In the genomic region with DNA sequence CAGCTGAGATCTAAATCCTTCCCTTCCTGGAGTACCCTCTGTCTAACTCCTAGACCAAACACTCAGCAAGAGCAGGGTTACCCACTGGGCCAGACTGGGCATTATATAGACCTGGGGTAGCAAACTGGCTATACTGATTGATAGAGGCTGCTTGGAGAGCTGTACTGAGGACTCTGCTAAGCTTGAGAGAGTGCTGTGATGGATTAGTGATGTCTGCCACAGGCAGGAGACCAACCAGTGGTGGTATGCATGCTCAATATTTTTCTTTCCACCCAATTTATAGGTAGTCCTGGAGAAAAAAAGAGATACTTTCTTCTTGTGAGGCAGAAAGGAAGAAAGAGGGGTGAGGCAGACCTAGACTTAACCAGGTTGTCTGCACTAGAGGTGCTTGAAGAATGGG, we compare ENCODE assay signal across 22 cellular contexts. TPM values are rescaled to one million over a fixed set of nuclear protein-coding genes. Genes with fewer than 3 reads are reported as not detected.
DNase-seq lines count a peak whose midpoint lies in the region; ATAC-seq and FAIRE-seq lines count a peak whose summit lies in the region.
"Had no signal": no experiment of that assay in that cellular context is flagged by ENCODE, and none has a peak within 500 bp of the region (broad histone marks: within the 10 kb centered on the region; RNA-seq: fewer than 3 reads in every experiment).

No MANE protein-coding gene starts in this region.

- intact Hi-C loops in activated CD4-positive, alpha-beta T cell treated with anti-CD3 and anti-CD28 coated beads, Interleukin-2, amount 10 ng/mL, durations not matched to agents 24 days and 14 days (cut with micrococcal nuclease), result loop anchor here (5.0 kb wide), 1 partner anchor 188 kb away; no protein-coding TSS in a partner anchor

- no peaks in the 10 kb centered on the region for H3K27me3 ChIP-seq in small intestine (ENCODE audit: control insufficient read depth in 2 of 2, insufficient read depth in 2 of 2, low read length in 2 of 2)
- H3K27me3 ChIP-seq: ascending aorta had no signal

- H3K4me1 ChIP-seq in small intestine (ENCODE audit: control insufficient read depth in 2 of 2, insufficient read depth in 1 of 2, low read depth in 1 of 2, low read length in 1 of 2), result no peaks in the 10 kb centered on the region
- H3K4me1 ChIP-seq: ascending aorta had no signal

- H3K27ac Mint-ChIP-seq in activated CD4-positive, alpha-beta T cell treated with anti-CD3 and anti-CD28 coated beads, Interleukin-2, amount 10 ng/mL, durations not matched to agents 24 days and 14 days, result peak overlapping the region; percentile 39
- peak overlapping the region; percentile 86 for H3K27ac Mint-ChIP-seq in activated naive CD8-positive, alpha-beta T cell
- H3K27ac Mint-ChIP-seq: activated T-helper 2 cell treated with anti-CD3 and anti-CD28 coated beads, Interferon-gamma antibody, Interleukin-2, Interleukin-4, amounts not matched to agents 10 μg/mL and 5 μg/mL and 100 μg/mL, durations not matched to agents 14 hours and 24 hours and 36 hours had no signal

- peak overlapping the region; percentile 22; the same call in 1 of the 2 replicates for H3K4me3 ChIP-seq in Jurkat, Clone E6-1 (ENCODE audit: low read length)
- H3K4me3 ChIP-seq in small intestine (ENCODE audit: low read depth in 1 of 2, low read length in 2 of 2), result no peak overlapping the region
- H3K4me3 ChIP-seq: ascending aorta, heart right ventricle, lower lobe of right lung had no signal

- H3K4me3 Mint-ChIP-seq in activated CD4-positive, alpha-beta T cell treated with anti-CD3 and anti-CD28 coated beads, Interleukin-2, amount 10 ng/mL, durations not matched to agents 24 days and 14 days, result no peak overlapping the region
- peak overlapping the region; percentile 66 for H3K4me3 Mint-ChIP-seq in activated naive CD8-positive, alpha-beta T cell
- H3K4me3 Mint-ChIP-seq: nephron had no signal

- no peaks in the 10 kb centered on the region for H3K27me3 Mint-ChIP-seq in activated CD4-positive, alpha-beta T cell treated with anti-CD3 and anti-CD28 coated beads, Interleukin-2, amount 10 ng/mL, durations not matched to agents 24 days and 14 days
- H3K27me3 Mint-ChIP-seq in activated naive CD8-positive, alpha-beta T cell, result no peaks in the 10 kb centered on the region

- H3K9me3 ChIP-seq in small intestine (ENCODE audit: control insufficient read depth, low read depth), result no peaks in the 10 kb centered on the region
- H3K9me3 ChIP-seq: ascending aorta, heart right ventricle, lower lobe of right lung had no signal

- DNase-seq in activated CD4-positive, alpha-beta T cell treated with anti-CD3 and anti-CD28 coated beads, Interleukin-2, amount 10 ng/mL, durations not matched to agents 24 days and 14 days, result no peak
- DNase-seq in activated CD4-positive, alpha-beta T cell treated with anti-CD3 and anti-CD28 coated beads, Interleukin-2, amount 50 U/mL, for 4 hours, result no peak
- no peak for DNase-seq in Jurkat, Clone E6-1 (ENCODE audit: low read depth, low spot score)
- DNase-seq in small intestine (no peak), nucleus accumbens (lab: John Stamatoyannopoulos, UW) (no peak)
- DNase-seq: 8988T, C1 segment of cervical spinal cord, DMS53, heart right ventricle, lower lobe of right lung, MM.1S, NCI-H1694, NCI-H345, RPMI8226 had no signal

- peak overlapping the region; percentile 21 to 55 for H3K27ac ChIP-seq in small intestine (ENCODE audit: low read depth in 1 of 2, low read length in 1 of 2)
- H3K27ac ChIP-seq: ascending aorta, heart right ventricle, lower lobe of right lung had no signal

- no peaks in the 10 kb centered on the region for H3K36me3 ChIP-seq in small intestine (ENCODE audit: control insufficient read depth in 2 of 2, insufficient read depth in 2 of 2, low read length in 2 of 2)
- H3K36me3 ChIP-seq: ascending aorta, heart right ventricle, lower lobe of right lung had no signal

- ATAC-seq in GM19455 (IDR thresholded peaks at IDR 0.05; ENCODE audit: unreplicated experiment) (no peak), HG02642 (IDR thresholded peaks at IDR 0.05; ENCODE audit: poor library complexity, unreplicated experiment) (no peak)
- ATAC-seq: heart right ventricle, lower lobe of right lung had no signal

- peaks cover 26% of the 10 kb centered on the region for H3K4me1 Mint-ChIP-seq in activated CD4-positive, alpha-beta T cell treated with anti-CD3 and anti-CD28 coated beads, Interleukin-2, amount 10 ng/mL, durations not matched to agents 24 days and 14 days
- H3K4me1 Mint-ChIP-seq in activated naive CD8-positive, alpha-beta T cell (ENCODE audit: low read depth), result peaks cover 76% of the 10 kb centered on the region

- no peak for FAIRE-seq in small intestine (lab: Jason Lieb, UNC)

- no peaks in the 10 kb centered on the region for H3K9me3 Mint-ChIP-seq in activated CD4-positive, alpha-beta T cell treated with anti-CD3 and anti-CD28 coated beads, Interleukin-2, amount 10 ng/mL, durations not matched to agents 24 days and 14 days
- no peaks in the 10 kb centered on the region for H3K9me3 Mint-ChIP-seq in activated naive CD8-positive, alpha-beta T cell (ENCODE audit: low read depth)
- H3K9me3 Mint-ChIP-seq: activated T-helper 2 cell treated with anti-CD3 and anti-CD28 coated beads, Interferon-gamma antibody, Interleukin-2, Interleukin-4, amounts not matched to agents 10 μg/mL and 5 μg/mL and 100 μg/mL, durations not matched to agents 14 hours and 24 hours and 36 hours; nephron had no signal

- no peaks in the 10 kb centered on the region for H3K36me3 Mint-ChIP-seq in activated CD4-positive, alpha-beta T cell treated with anti-CD3 and anti-CD28 coated beads, Interleukin-2, amount 10 ng/mL, durations not matched to agents 24 days and 14 days (ENCODE audit: low read depth)
- no peaks in the 10 kb centered on the region for H3K36me3 Mint-ChIP-seq in activated naive CD8-positive, alpha-beta T cell

RNA-seq across cellular contexts. Expression of a gene that starts 33.3 kb away (rescaled TPM):
- total RNA-seq in activated CD4-positive, alpha-beta T cell treated with anti-CD3 and anti-CD28 coated beads, Interleukin-2, amount 10 ng/mL, durations not matched to agents 24 days and 14 days, result 0.09 and 0.21 TPM in 2 replicates
- polyA plus RNA-seq in Jurkat, Clone E6-1 (2012; ENCODE audit: insufficient read depth, insufficient read length), result 80.1 TPM
- 1 to 10 TPM in 2 of 3 donors, under 1 TPM in 1; 0.45 to 4.8 (median 4.3) TPM for polyA plus RNA-seq in small intestine

RNA-seq across cellular contexts. Expression of a gene that starts 45.7 kb away (rescaled TPM):
- 0.52 and 1.1 TPM in 2 replicates for total RNA-seq in activated CD4-positive, alpha-beta T cell treated with anti-CD3 and anti-CD28 coated beads, Interleukin-2, amount 10 ng/mL, durations not matched to agents 24 days and 14 days
- polyA plus RNA-seq in Jurkat, Clone E6-1 (2012; ENCODE audit: insufficient read depth, insufficient read length), result 16.6 TPM
- under 1 TPM in 2 of 3 donors, not detected in 1; 0.16 to 0.81 TPM for polyA plus RNA-seq in small intestine
- total RNA-seq: heart right ventricle, posterior vena cava had no signal
- polyA plus RNA-seq: heart right ventricle had no signal

RNA-seq across cellular contexts. Expression of a gene that starts 59.7 kb away (rescaled TPM):
- total RNA-seq in activated CD4-positive, alpha-beta T cell treated with anti-CD3 and anti-CD28 coated beads, Interleukin-2, amount 10 ng/mL, durations not matched to agents 24 days and 14 days, result not detected in 2 replicates
- polyA plus RNA-seq in Jurkat, Clone E6-1 (2012; ENCODE audit: insufficient read depth, insufficient read length), result 2.5 TPM
- under 1 TPM in 1 of 3 donors, not detected in 2; 0.19 TPM for polyA plus RNA-seq in small intestine
- total RNA-seq: activated T-helper 2 cell treated with anti-CD3 and anti-CD28 coated beads, Interferon-gamma antibody, Interleukin-2, Interleukin-4, amounts not matched to agents 10 μg/mL and 5 μg/mL and 100 μg/mL, durations not matched to agents 14 hours and 24 hours and 36 hours; ascending aorta; H4; heart right ventricle; posterior vena cava had no signal
